34 cellular contexts compared by ENCODE assay signal in the genomic region with DNA sequence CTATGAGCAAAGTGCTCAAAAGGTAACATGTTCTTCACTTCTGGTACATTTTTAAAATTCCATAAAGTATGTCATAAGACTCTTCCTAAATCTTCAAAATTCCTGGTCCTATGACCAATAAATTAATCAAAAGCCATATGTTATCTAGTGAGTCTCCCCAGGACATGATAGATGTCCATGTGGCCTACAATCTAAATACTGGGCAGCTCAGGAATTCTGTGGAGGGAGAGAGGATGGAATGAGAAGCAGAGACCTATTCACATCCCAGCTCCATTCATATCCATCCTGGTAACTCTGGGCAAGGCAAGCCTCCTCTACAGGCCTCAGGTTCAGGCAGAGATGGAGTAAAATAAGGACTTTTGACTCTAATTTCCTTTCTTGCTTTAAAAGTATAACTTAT.
"Had no signal": no experiment of that assay in that cellular context is flagged by ENCODE, and none has a peak within 500 bp of the region (broad histone marks: within the 10 kb centered on the region; RNA-seq: fewer than 3 reads in every experiment).

No MANE protein-coding gene starts in this region.

- H3K27ac Mint-ChIP-seq: activated B cell treated with CpG ODN at 0.5 μM for 24 hours; activated CD8-positive, alpha-beta T cell treated with anti-CD3 and anti-CD28 coated beads for 36 hours; activated naive CD4-positive, alpha-beta T cell treated with anti-CD3 and anti-CD28 coated beads for 36 hours; activated naive CD4-positive, alpha-beta T cell treated with anti-CD3 and anti-CD28 coated beads, Interleukin-2, amount 50 U/mL, for 24 hours; activated naive CD8-positive, alpha-beta T cell treated with anti-CD3 and anti-CD28 coated beads for 36 hours; activated naive CD8-positive, alpha-beta T cell treated with anti-CD3 and anti-CD28 coated beads, Interleukin-2, amount 50 U/mL, for 24 hours; activated T-helper 1 cell treated with anti-CD3 and anti-CD28 coated beads, Interleukin-12 subunit alpha, Interleukin-12 subunit beta, Interleukin-2, Interleukin-4 antibody, amounts not matched to agents 30 ng/mL and 10 ng/mL and 1 ng/mL, durations not matched to agents 14 hours and 24 hours and 36 hours; activated T-helper 2 cell treated with anti-CD3 and anti-CD28 coated beads, Interferon-gamma antibody, Interleukin-2, Interleukin-4, amounts not matched to agents 10 μg/mL and 5 μg/mL and 100 μg/mL, durations not matched to agents 14 hours and 24 hours and 36 hours; dendritic cell treated with granulocyte-macrophage colony-stimulating factor and Interleukin-4, amounts not matched to agents 40 ng/mL and 50 ng/mL, for 4 days; endodermal cell; T-cell; T-helper 1 cell treated with Interleukin-12 subunit alpha and Interleukin-12 subunit beta and Interleukin-4 antibody, amounts not matched to agents 30 μg/mL and 1 μg/mL, for 36 hours had no signal

- H3K9me3 Mint-ChIP-seq: activated B cell treated with CpG ODN at 0.5 μM for 24 hours; activated naive CD4-positive, alpha-beta T cell treated with anti-CD3 and anti-CD28 coated beads for 36 hours; activated T-helper 1 cell treated with anti-CD3 and anti-CD28 coated beads, Interleukin-12 subunit alpha, Interleukin-12 subunit beta, Interleukin-2, Interleukin-4 antibody, amounts not matched to agents 30 ng/mL and 10 ng/mL and 1 ng/mL, durations not matched to agents 14 hours and 24 hours and 36 hours; activated T-helper 2 cell treated with anti-CD3 and anti-CD28 coated beads, Interferon-gamma antibody, Interleukin-2, Interleukin-4, amounts not matched to agents 10 μg/mL and 5 μg/mL and 100 μg/mL, durations not matched to agents 14 hours and 24 hours and 36 hours; dendritic cell treated with granulocyte-macrophage colony-stimulating factor and Interleukin-4, amounts not matched to agents 40 ng/mL and 50 ng/mL, for 4 days had no signal

- H3K4me3 ChIP-seq: adrenal gland, ascending aorta, coronary artery, dorsolateral prefrontal cortex, gastrocnemius medialis, heart left ventricle had no signal

- DNase-seq: activated B cell treated with CpG ODN at 0.5 μM for 24 hours; activated CD4-positive, alpha-beta T cell treated with anti-CD3 and anti-CD28 coated beads for 48 hours; activated CD4-positive, alpha-beta T cell treated with anti-CD3 and anti-CD28 coated beads, Interleukin-2, amount 50 U/mL, for 1 hour; activated CD4-positive, alpha-beta T cell treated with anti-CD3 and anti-CD28 coated beads, Interleukin-2, amount 50 U/mL, for 48 hours; activated CD8-positive, alpha-beta memory T cell treated with anti-CD3 and anti-CD28 coated beads for 24 hours; activated CD8-positive, alpha-beta T cell treated with anti-CD3 and anti-CD28 coated beads for 36 hours; activated effector memory CD4-positive, alpha-beta T cell treated with anti-CD3 and anti-CD28 coated beads, Interleukin-2, amount 50 U/mL, for 16 hours; activated naive CD4-positive, alpha-beta T cell treated with anti-CD3 and anti-CD28 coated beads for 36 hours; activated naive CD8-positive, alpha-beta T cell treated with anti-CD3 and anti-CD28 coated beads for 36 hours; activated naive CD8-positive, alpha-beta T cell treated with anti-CD3 and anti-CD28 coated beads, Interleukin-2, amount 50 U/mL, for 24 hours; activated T-cell treated with anti-CD3 and anti-CD28 coated beads, Interleukin-2, amount 50 U/mL, for 48 hours; adrenal gland; brain microvascular endothelial cell; dorsolateral prefrontal cortex; effector memory CD4-positive, alpha-beta T cell; endodermal cell; foreskin keratinocyte; gastrocnemius medialis; glutamatergic neuron; heart left ventricle; T-cell; T-helper 9 cell; WERI-Rb-1 had no signal

- H3K9me3 ChIP-seq: adrenal gland, ascending aorta, gastrocnemius medialis, heart left ventricle had no signal

- H3K4me1 Mint-ChIP-seq: activated B cell treated with CpG ODN at 0.5 μM for 24 hours; activated naive CD4-positive, alpha-beta T cell treated with anti-CD3 and anti-CD28 coated beads, Interleukin-2, amount 50 U/mL, for 24 hours; activated naive CD8-positive, alpha-beta T cell treated with anti-CD3 and anti-CD28 coated beads for 36 hours; activated naive CD8-positive, alpha-beta T cell treated with anti-CD3 and anti-CD28 coated beads, Interleukin-2, amount 50 U/mL, for 24 hours; central memory CD8-positive, alpha-beta T cell; T-cell had no signal

- ATAC-seq: activated CD4-positive, CD25-positive, alpha-beta regulatory T cell treated with anti-CD3 and anti-CD28 coated beads, Interleukin-2, amount 50 U/mL, for 24 hours; activated CD8-positive, alpha-beta T cell treated with anti-CD3 and anti-CD28 coated beads for 36 hours; activated naive CD8-positive, alpha-beta T cell treated with anti-CD3 and anti-CD28 coated beads, Interleukin-2, amount 50 U/mL, for 24 hours; esophagus mucosa; gastrocnemius medialis; heart left ventricle; T-cell had no signal

- H3K36me3 Mint-ChIP-seq: activated naive CD4-positive, alpha-beta T cell treated with anti-CD3 and anti-CD28 coated beads, Interleukin-2, amount 50 U/mL, for 24 hours; activated naive CD8-positive, alpha-beta T cell treated with anti-CD3 and anti-CD28 coated beads for 36 hours; T-cell had no signal

- H3K27me3 Mint-ChIP-seq: activated CD8-positive, alpha-beta T cell treated with anti-CD3 and anti-CD28 coated beads for 36 hours; activated naive CD8-positive, alpha-beta T cell treated with anti-CD3 and anti-CD28 coated beads for 36 hours; activated naive CD8-positive, alpha-beta T cell treated with anti-CD3 and anti-CD28 coated beads, Interleukin-2, amount 50 U/mL, for 24 hours; central memory CD8-positive, alpha-beta T cell had no signal

- H3K36me3 ChIP-seq: adrenal gland, ascending aorta, brain microvascular endothelial cell, gastrocnemius medialis, heart left ventricle, WERI-Rb-1 had no signal

- H3K4me1 ChIP-seq: adrenal gland, ascending aorta, foreskin keratinocyte, gastrocnemius medialis had no signal

- H3K27ac ChIP-seq: adrenal gland, ascending aorta, brain microvascular endothelial cell, coronary artery, dorsolateral prefrontal cortex, foreskin keratinocyte, gastrocnemius medialis, heart left ventricle, WERI-Rb-1 had no signal

- H3K4me3 Mint-ChIP-seq: activated B cell treated with CpG ODN at 0.5 μM for 24 hours; activated CD8-positive, alpha-beta T cell treated with anti-CD3 and anti-CD28 coated beads for 36 hours; activated naive CD4-positive, alpha-beta T cell treated with anti-CD3 and anti-CD28 coated beads for 36 hours; activated naive CD4-positive, alpha-beta T cell treated with anti-CD3 and anti-CD28 coated beads, Interleukin-2, amount 50 U/mL, for 24 hours; activated naive CD8-positive, alpha-beta T cell treated with anti-CD3 and anti-CD28 coated beads for 36 hours; activated naive CD8-positive, alpha-beta T cell treated with anti-CD3 and anti-CD28 coated beads, Interleukin-2, amount 50 U/mL, for 24 hours; activated T-helper 1 cell treated with anti-CD3 and anti-CD28 coated beads, Interleukin-12 subunit alpha, Interleukin-12 subunit beta, Interleukin-2, Interleukin-4 antibody, amounts not matched to agents 30 ng/mL and 10 ng/mL and 1 ng/mL, durations not matched to agents 14 hours and 24 hours and 36 hours; central memory CD8-positive, alpha-beta T cell; dendritic cell treated with granulocyte-macrophage colony-stimulating factor and Interleukin-4, amounts not matched to agents 40 ng/mL and 50 ng/mL, for 4 days; endodermal cell; T-cell; T-helper 1 cell treated with Interleukin-12 subunit alpha and Interleukin-12 subunit beta and Interleukin-4 antibody, amounts not matched to agents 30 μg/mL and 1 μg/mL, for 36 hours had no signal

- FAIRE-seq: bronchial epithelial cell had no signal

- H3K27me3 ChIP-seq: adrenal gland, ascending aorta, brain microvascular endothelial cell, dorsolateral prefrontal cortex, gastrocnemius medialis, heart left ventricle had no signal
